1 cellular context compared by ENCODE assay signal in genomic region chr17:44123356-44124117, GRCh38.
A peak's percentile ranks its signal among the peaks of the same experiment; 100 is the strongest.
TF ChIP-seq lines count a peak whose summit lies in the region.

HDAC5 (minus strand) TSS chr17:44123641; CDS start chr17:44117515, 6,126 bp downstream.

TF ChIP-seq in K562, 482 proteins besides CTCF, POLR2A, EP300 and RAD21 (continued from another document and continues in another):
- no peak for TF ChIP-seq ZNF639 (CRISPR knock-in tag; conservative IDR thresholded peaks at IDR 0.05 in 1 of 2, IDR thresholded peaks at IDR 0.05 in 1 of 2)
- peak; percentile 82 for TF ChIP-seq ZBTB7A (IDR thresholded peaks at IDR 0.05; ENCODE audit: borderline replicate concordance, control insufficient read depth, low read depth, low read length)
- TF ChIP-seq ATF4 (CRISPR knock-in tag; IDR thresholded peaks at IDR 0.05), result peak; percentile 94
- TF ChIP-seq BACH1 (tag; IDR thresholded peaks at IDR 0.05), result no peak
- TF ChIP-seq SMAD4 (CRISPR knock-in tag; conservative IDR thresholded peaks at IDR 0.05), result peak; percentile 88
- TF ChIP-seq DNMT1 (IDR thresholded peaks at IDR 0.05), result no peak
- no peak for TF ChIP-seq FOS (IDR thresholded peaks at IDR 0.05; ENCODE audit: extremely low read depth, insufficient read length)
- no peak for TF ChIP-seq ELF1 (tag; IDR thresholded peaks at IDR 0.05)
- no peak for TF ChIP-seq PRPF4 (IDR thresholded peaks at IDR 0.05; ENCODE audit: insufficient read depth, low read depth, low read length, poor library complexity, severe bottlenecking)
- TF ChIP-seq ZNF717 (CRISPR knock-in tag; IDR thresholded peaks at IDR 0.05), result no peak
- TF ChIP-seq HOXB6 (CRISPR knock-in tag; IDR thresholded peaks at IDR 0.05; ENCODE audit: borderline replicate concordance), result no peak
- TF ChIP-seq CREB3L1 (IDR thresholded peaks at IDR 0.05; ENCODE audit: borderline replicate concordance, low read depth), result peak; percentile 58; the same call in 1 of the 2 replicates
- TF ChIP-seq ZNF41 (CRISPR knock-in tag; conservative IDR thresholded peaks at IDR 0.05), result peak; percentile 83
- no peak for TF ChIP-seq HMG20A (CRISPR knock-in tag; conservative IDR thresholded peaks at IDR 0.05)
- TF ChIP-seq MAFG (tag; conservative IDR thresholded peaks at IDR 0.05), result no peak
- TF ChIP-seq SIN3B (IDR thresholded peaks at IDR 0.05; ENCODE audit: low read depth), result no peak
- TF ChIP-seq RBM17 (IDR thresholded peaks at IDR 0.05; ENCODE audit: borderline replicate concordance, low read depth, low read length), result no peak
- TF ChIP-seq MLLT1 (IDR thresholded peaks at IDR 0.05), result 0 out of 4 replicates have a peak, but pooled peaks have one; percentile 41 to 53
- no peak for TF ChIP-seq ZNF212 (CRISPR knock-in tag; IDR thresholded peaks at IDR 0.05)
- no peak for TF ChIP-seq TCF7 (IDR thresholded peaks at IDR 0.05; ENCODE audit: borderline replicate concordance)
- no peak for TF ChIP-seq KAT2B (IDR thresholded peaks at IDR 0.05; ENCODE audit: low read depth, low read length)
- 0 out of 2 replicates have a peak, but pooled peaks have one; percentile 56 for TF ChIP-seq ZNF76 (CRISPR knock-in tag; IDR thresholded peaks at IDR 0.05; ENCODE audit: borderline replicate concordance)
- TF ChIP-seq HNRNPH1 (optimal IDR thresholded peaks at IDR 0.05; ENCODE audit: low read depth, low read length), result no peak
- no peak for TF ChIP-seq EZH2 (IDR thresholded peaks at IDR 0.05; ENCODE audit: borderline replicate concordance, low read depth, low read length)
- TF ChIP-seq JUN (IDR thresholded peaks at IDR 0.05; ENCODE audit: borderline replicate concordance, low read depth, low read length), result 0 out of 2 replicates have a peak, but pooled peaks have one; percentile 25
- peak; percentile 63; the same call in 1 of the 2 replicates for TF ChIP-seq JUN (CRISPR knock-in tag; IDR thresholded peaks at IDR 0.05; ENCODE audit: borderline replicate concordance)
- TF ChIP-seq NR0B1 (IDR thresholded peaks at IDR 0.05; ENCODE audit: partially characterized antibody), result no peak
- TF ChIP-seq KAT7 (CRISPR knock-in tag; IDR thresholded peaks at IDR 0.05; ENCODE audit: borderline replicate concordance), result no peak; the same call in 1 of the 2 replicates
- TF ChIP-seq ZNF175 (CRISPR knock-in tag; IDR thresholded peaks at IDR 0.05; ENCODE audit: low read depth), result no peak
- TF ChIP-seq CEBPG (CRISPR knock-in tag; IDR thresholded peaks at IDR 0.05), result peak; percentile 98
- TF ChIP-seq CEBPG (tag; conservative IDR thresholded peaks at IDR 0.05 in 1 of 2, IDR thresholded peaks at IDR 0.05 in 1 of 2), result peak; percentile 93 to 98
- TF ChIP-seq HLTF (IDR thresholded peaks at IDR 0.05), result peak; percentile 59; the same call in 1 of the 2 replicates
- no peak for TF ChIP-seq HINFP (tag; conservative IDR thresholded peaks at IDR 0.05; ENCODE audit: low read depth)
- no peak for TF ChIP-seq FOXK1 (CRISPR knock-in tag; IDR thresholded peaks at IDR 0.05; ENCODE audit: borderline replicate concordance)
- TF ChIP-seq POLR2B (IDR thresholded peaks at IDR 0.05; ENCODE audit: low read depth, partially characterized antibody), result no peak
- TF ChIP-seq SREBF2 (CRISPR knock-in tag; IDR thresholded peaks at IDR 0.05), result no peak
- no peak for TF ChIP-seq GATAD2A (IDR thresholded peaks at IDR 0.05)
- peak; percentile 24 for TF ChIP-seq NCOR1 (IDR thresholded peaks at IDR 0.05)
- TF ChIP-seq SAFB (IDR thresholded peaks at IDR 0.05; ENCODE audit: borderline replicate concordance, low read depth, low read length), result no peak
- no peak for TF ChIP-seq FOXA3 (CRISPR knock-in tag; conservative IDR thresholded peaks at IDR 0.05 in 1 of 2, IDR thresholded peaks at IDR 0.05 in 1 of 2)
- peak; percentile 92 for TF ChIP-seq ATF3 (IDR thresholded peaks at IDR 0.05)
- TF ChIP-seq ATF3 (CRISPR knock-in tag; conservative IDR thresholded peaks at IDR 0.05), result no peak
- TF ChIP-seq ZKSCAN3 (CRISPR knock-in tag; IDR thresholded peaks at IDR 0.05), result no peak
- TF ChIP-seq ELF4 (CRISPR knock-in tag; IDR thresholded peaks at IDR 0.05), result no peak
- TF ChIP-seq SOX6 (IDR thresholded peaks at IDR 0.05), result no peak; the same call in 1 of the 2 replicates
- TF ChIP-seq ZNF121 (CRISPR knock-in tag; conservative IDR thresholded peaks at IDR 0.05), result no peak
- no peak for TF ChIP-seq SAP30 (IDR thresholded peaks at IDR 0.05; ENCODE audit: borderline replicate concordance, insufficient read depth, low read depth, low read length, poor library complexity, severe bottlenecking)
- TF ChIP-seq MNT (conservative IDR thresholded peaks at IDR 0.05), result peak; percentile 80 to 85
- TF ChIP-seq ZBTB12 (CRISPR knock-in tag; IDR thresholded peaks at IDR 0.05), result no peak
- no peak for TF ChIP-seq RBM25 (IDR thresholded peaks at IDR 0.05; ENCODE audit: low read depth, low read length, severe bottlenecking)
- TF ChIP-seq ZNF644 (tag; IDR thresholded peaks at IDR 0.05; ENCODE audit: low read depth), result no peak
- no peak for TF ChIP-seq PHF21A (IDR thresholded peaks at IDR 0.05; ENCODE audit: borderline replicate concordance, low read depth)
- TF ChIP-seq TRIM24 (IDR thresholded peaks at IDR 0.05), result peak in 1 of 2 experiments; percentile 52; a peak in 1 of 4 replicates
- no peak for TF ChIP-seq SAFB2 (IDR thresholded peaks at IDR 0.05; ENCODE audit: borderline replicate concordance, low read depth, low read length, severe bottlenecking)
- TF ChIP-seq CREM (IDR thresholded peaks at IDR 0.05; ENCODE audit: low read depth), result peak; percentile 82
- TF ChIP-seq TEAD1 (CRISPR knock-in tag; IDR thresholded peaks at IDR 0.05), result peak in 1 of 2 experiments; percentile 82; a peak in 2 of 4 replicates
- TF ChIP-seq E2F1 (CRISPR knock-in tag; IDR thresholded peaks at IDR 0.05), result no peak
- TF ChIP-seq KLF10 (CRISPR knock-in tag; IDR thresholded peaks at IDR 0.05), result no peak
